In the genomic region with DNA sequence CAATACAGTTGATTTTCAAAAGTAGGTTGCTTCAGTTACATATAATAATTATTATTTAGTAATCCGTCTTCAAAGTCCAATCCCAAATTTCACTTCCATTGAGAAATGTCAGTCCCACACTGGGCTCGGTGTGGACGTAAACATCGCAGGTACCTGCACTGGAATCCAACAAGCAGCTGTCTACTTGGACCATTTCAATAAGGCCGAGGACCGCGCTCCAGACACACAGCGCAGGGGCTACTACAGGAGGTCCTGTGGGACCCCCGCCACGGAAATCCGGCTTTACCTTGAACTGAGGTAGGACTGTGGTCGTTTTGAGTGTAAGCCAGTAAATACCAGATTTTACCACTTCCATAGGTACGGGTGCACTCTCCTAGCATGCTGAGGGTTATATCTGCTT, we compare ENCODE assay signal across 30 cellular contexts.
"Had no signal": no experiment of that assay in that cellular context is flagged by ENCODE, and none has a peak within 500 bp of the region (broad histone marks: within the 10 kb centered on the region; RNA-seq: fewer than 3 reads in every experiment).

No MANE protein-coding gene starts in this region.

- FAIRE-seq: urothelium cell line had no signal

- H3K27me3 ChIP-seq: neural progenitor cell, ovary, right lobe of liver, spleen, thyroid gland, tibial nerve, upper lobe of left lung, vagina had no signal

- H3K27ac Mint-ChIP-seq: natural killer cell; nephron; neural progenitor cell; progenitor cell of endocrine pancreas; stimulated activated memory B cell treated with anti-CD40 and anti-IgM and Interleukin-4, amounts not matched to agents 10 μg/mL and 1 μg/mL and 100 μg/mL, for 72 hours; stimulated activated naive CD8-positive, alpha-beta T cell treated with anti-CD3 and anti-CD28 coated beads, Interleukin-15, amount 100 ng/mL, for 72 hours had no signal

- H3K27ac ChIP-seq: neural progenitor cell, ovary, parathyroid adenoma, right lobe of liver, skin epidermis, spleen, thoracic aorta, thyroid gland, tibial nerve, upper lobe of left lung, vagina had no signal

- H3K4me3 ChIP-seq: neural progenitor cell, ovary, psoas muscle, right lobe of liver, skin epidermis, smooth muscle cell, spleen, thoracic aorta, thyroid gland, tibial nerve, upper lobe of left lung, vagina had no signal

- H3K9ac ChIP-seq: neural progenitor cell, parathyroid adenoma had no signal

- DNase-seq: natural killer cell; occipital lobe; ovary; posterior cingulate gyrus; psoas muscle; right cardiac atrium; right lobe of liver; spleen; stimulated activated CD4-positive, alpha-beta T cell treated with anti-CD3 and anti-CD28 coated beads, Interleukin-12 subunit alpha, Interleukin-12 subunit beta, amount 100 ng/mL, for 4 hours; stimulated activated CD4-positive, alpha-beta T cell treated with anti-CD3 and anti-CD28 coated beads, Interleukin-1b, Interleukin-23, amount 100 ng/mL, for 48 hours; stimulated activated CD4-positive, alpha-beta T cell treated with anti-CD3 and anti-CD28 coated beads, Interleukin-4, amount 100 ng/mL, for 1 hour; stimulated activated CD4-positive, alpha-beta T cell treated with anti-CD3 and anti-CD28 coated beads, Interleukin-4, amount 100 ng/mL, for 4 hours; stimulated activated CD8-positive, alpha-beta memory T cell treated with anti-CD3 and anti-CD28 coated beads, Interleukin-4, amount 100 ng/mL, for 48 hours; stimulated activated naive CD4-positive, alpha-beta T cell; stimulated activated naive CD8-positive, alpha-beta T cell treated with anti-CD3 and anti-CD28 coated beads, Interleukin-15, amount 100 ng/mL, for 72 hours; stimulated activated naive CD8-positive, alpha-beta T cell treated with anti-CD3 and anti-CD28 coated beads, Interleukin-15, Interleukin-2, amounts not matched to agents 100 U/mL and 50 U/mL, for 24 hours; thyroid gland; trophoblast cell; upper lobe of left lung had no signal

- ATAC-seq: natural killer cell; psoas muscle; right cardiac atrium; right lobe of liver; stimulated activated memory B cell treated with anti-CD40 and anti-IgM and Interleukin-4, amounts not matched to agents 10 μg/mL and 1 μg/mL and 100 μg/mL, for 72 hours; stimulated activated naive CD8-positive, alpha-beta T cell treated with anti-CD3 and anti-CD28 coated beads, Interleukin-15, amount 100 ng/mL, for 72 hours; stimulated activated naive CD8-positive, alpha-beta T cell treated with anti-CD3 and anti-CD28 coated beads, Interleukin-15, Interleukin-2, amounts not matched to agents 100 U/mL and 50 U/mL, for 24 hours had no signal

- H3K36me3 Mint-ChIP-seq: natural killer cell had no signal

- H3K9me3 ChIP-seq: ovary, psoas muscle, right lobe of liver, spleen, thoracic aorta, thyroid gland, upper lobe of left lung, vagina had no signal

- H3K36me3 ChIP-seq: ovary had no signal

- H3K4me1 ChIP-seq: parathyroid adenoma, right lobe of liver, thyroid gland had no signal

- H3K4me3 Mint-ChIP-seq: natural killer cell; nephron; neural progenitor cell; stimulated activated memory B cell treated with anti-CD40 and anti-IgM and Interleukin-4, amounts not matched to agents 10 μg/mL and 1 μg/mL and 100 μg/mL, for 72 hours; stimulated activated naive CD8-positive, alpha-beta T cell treated with anti-CD3 and anti-CD28 coated beads, Interleukin-15, amount 100 ng/mL, for 72 hours had no signal

- H3K27me3 Mint-ChIP-seq: progenitor cell of endocrine pancreas; stimulated activated memory B cell treated with anti-CD40 and anti-IgM and Interleukin-4, amounts not matched to agents 10 μg/mL and 1 μg/mL and 100 μg/mL, for 72 hours; stimulated activated naive CD8-positive, alpha-beta T cell treated with anti-CD3 and anti-CD28 coated beads, Interleukin-15, amount 100 ng/mL, for 72 hours had no signal

- H3K4me1 Mint-ChIP-seq: nephron; stimulated activated memory B cell treated with anti-CD40 and anti-IgM and Interleukin-4, amounts not matched to agents 10 μg/mL and 1 μg/mL and 100 μg/mL, for 72 hours had no signal
